1 cellular context compared by ENCODE assay signal in the genomic region with DNA sequence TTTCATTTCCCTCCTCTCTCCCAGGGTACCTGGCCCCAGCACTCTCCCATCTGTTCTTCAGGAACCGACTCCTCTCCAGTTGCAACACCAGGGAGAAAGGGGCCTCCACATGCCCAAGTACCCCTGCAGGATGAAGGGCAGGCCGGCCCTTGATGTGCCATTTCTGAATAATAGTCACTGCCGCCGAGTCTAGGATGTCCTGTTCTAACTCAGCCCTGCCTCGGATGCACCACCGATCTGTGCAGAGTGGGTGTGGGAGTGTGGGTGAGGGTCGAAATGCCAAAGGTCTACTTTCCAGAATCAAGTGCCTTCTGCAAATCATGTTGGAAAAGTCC.
TF ChIP-seq lines count a peak whose summit lies in the region.

No MANE protein-coding gene starts in this region.

TF ChIP-seq in HepG2, 621 proteins besides CTCF, POLR2A, EP300 and RAD21 (continued from another document):
- TF ChIP-seq, protein P1, sequence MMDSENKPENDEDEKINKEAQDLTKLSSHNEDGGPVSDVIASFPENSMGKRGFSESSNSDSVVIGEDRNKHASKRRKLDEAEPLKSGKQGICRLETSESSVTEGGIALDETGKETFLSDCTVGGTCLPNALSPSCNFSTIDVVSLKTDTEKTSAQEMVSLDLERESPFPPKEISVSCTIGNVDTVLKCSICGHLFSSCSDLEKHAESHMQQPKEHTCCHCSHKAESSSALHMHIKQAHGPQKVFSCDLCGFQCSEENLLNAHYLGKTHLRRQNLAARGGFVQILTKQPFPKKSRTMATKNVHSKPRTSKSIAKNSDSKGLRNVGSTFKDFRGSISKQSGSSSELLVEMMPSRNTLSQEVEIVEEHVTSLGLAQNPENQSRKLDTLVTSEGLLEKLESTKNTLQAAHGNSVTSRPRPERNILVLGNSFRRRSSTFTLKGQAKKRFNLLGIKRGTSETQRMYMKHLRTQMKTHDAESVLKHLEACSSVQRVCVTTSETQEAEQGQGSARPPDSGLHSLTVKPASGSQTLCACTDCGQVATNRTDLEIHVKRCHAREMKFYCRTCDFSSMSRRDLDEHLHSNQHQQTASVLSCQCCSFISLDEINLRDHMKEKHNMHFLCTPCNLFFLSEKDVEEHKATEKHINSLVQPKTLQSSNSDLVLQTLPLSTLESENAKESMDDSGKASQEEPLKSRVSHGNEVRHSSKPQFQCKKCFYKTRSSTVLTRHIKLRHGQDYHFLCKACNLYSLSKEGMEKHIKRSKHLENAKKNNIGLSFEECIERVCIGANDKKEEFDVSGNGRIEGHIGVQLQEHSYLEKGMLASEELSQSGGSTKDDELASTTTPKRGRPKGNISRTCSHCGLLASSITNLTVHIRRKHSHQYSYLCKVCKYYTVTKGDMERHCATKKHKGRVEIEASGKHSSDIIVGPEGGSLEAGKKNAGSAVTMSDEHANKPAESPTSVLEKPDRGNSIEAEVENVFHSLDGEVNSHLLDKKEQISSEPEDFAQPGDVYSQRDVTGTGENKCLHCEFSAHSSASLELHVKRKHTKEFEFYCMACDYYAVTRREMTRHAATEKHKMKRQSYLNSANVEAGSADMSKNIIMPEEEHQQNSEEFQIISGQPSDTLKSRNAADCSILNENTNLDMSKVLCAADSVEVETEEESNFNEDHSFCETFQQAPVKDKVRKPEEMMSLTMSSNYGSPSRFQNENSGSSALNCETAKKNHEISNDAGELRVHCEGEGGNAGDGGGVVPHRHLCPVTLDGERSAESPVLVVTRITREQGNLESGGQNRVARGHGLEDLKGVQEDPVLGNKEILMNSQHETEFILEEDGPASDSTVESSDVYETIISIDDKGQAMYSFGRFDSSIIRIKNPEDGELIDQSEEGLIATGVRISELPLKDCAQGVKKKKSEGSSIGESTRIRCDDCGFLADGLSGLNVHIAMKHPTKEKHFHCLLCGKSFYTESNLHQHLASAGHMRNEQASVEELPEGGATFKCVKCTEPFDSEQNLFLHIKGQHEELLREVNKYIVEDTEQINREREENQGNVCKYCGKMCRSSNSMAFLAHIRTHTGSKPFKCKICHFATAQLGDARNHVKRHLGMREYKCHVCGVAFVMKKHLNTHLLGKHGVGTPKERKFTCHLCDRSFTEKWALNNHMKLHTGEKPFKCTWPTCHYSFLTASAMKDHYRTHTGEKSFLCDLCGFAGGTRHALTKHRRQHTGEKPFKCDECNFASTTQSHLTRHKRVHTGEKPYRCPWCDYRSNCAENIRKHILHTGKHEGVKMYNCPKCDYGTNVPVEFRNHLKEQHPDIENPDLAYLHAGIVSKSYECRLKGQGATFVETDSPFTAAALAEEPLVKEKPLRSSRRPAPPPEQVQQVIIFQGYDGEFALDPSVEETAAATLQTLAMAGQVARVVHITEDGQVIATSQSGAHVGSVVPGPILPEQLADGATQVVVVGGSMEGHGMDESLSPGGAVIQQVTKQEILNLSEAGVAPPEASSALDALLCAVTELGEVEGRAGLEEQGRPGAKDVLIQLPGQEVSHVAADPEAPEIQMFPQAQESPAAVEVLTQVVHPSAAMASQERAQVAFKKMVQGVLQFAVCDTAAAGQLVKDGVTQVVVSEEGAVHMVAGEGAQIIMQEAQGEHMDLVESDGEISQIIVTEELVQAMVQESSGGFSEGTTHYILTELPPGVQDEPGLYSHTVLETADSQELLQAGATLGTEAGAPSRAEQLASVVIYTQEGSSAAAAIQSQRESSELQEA (CRISPR knock-in tag; IDR thresholded peaks at IDR 0.05; ENCODE audit: not compliant biosample characterization), result peak; percentile 48
- no peak for TF ChIP-seq REPIN1 (CRISPR knock-in tag; IDR thresholded peaks at IDR 0.05; ENCODE audit: borderline replicate concordance, low read depth)
- TF ChIP-seq, protein P2, sequence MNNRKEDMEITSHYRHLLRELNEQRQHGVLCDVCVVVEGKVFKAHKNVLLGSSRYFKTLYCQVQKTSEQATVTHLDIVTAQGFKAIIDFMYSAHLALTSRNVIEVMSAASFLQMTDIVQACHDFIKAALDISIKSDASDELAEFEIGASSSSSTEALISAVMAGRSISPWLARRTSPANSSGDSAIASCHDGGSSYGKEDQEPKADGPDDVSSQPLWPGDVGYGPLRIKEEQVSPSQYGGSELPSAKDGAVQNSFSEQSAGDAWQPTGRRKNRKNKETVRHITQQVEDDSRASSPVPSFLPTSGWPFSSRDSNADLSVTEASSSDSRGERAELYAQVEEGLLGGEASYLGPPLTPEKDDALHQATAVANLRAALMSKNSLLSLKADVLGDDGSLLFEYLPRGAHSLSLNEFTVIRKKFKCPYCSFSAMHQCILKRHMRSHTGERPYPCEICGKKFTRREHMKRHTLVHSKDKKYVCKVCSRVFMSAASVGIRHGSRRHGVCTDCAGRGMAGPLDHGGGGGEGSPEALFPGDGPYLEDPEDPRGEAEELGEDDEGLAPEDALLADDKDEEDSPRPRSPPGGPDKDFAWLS (CRISPR knock-in tag; IDR thresholded peaks at IDR 0.05; ENCODE audit: borderline replicate concordance), result no peak
- no peak for TF ChIP-seq BRD4 (CRISPR knock-in tag; IDR thresholded peaks at IDR 0.05)
- TF ChIP-seq PITX1 (CRISPR knock-in tag; IDR thresholded peaks at IDR 0.05), result 0 out of 2 replicates have a peak, but pooled peaks have one; percentile 27
- TF ChIP-seq, protein P3, sequence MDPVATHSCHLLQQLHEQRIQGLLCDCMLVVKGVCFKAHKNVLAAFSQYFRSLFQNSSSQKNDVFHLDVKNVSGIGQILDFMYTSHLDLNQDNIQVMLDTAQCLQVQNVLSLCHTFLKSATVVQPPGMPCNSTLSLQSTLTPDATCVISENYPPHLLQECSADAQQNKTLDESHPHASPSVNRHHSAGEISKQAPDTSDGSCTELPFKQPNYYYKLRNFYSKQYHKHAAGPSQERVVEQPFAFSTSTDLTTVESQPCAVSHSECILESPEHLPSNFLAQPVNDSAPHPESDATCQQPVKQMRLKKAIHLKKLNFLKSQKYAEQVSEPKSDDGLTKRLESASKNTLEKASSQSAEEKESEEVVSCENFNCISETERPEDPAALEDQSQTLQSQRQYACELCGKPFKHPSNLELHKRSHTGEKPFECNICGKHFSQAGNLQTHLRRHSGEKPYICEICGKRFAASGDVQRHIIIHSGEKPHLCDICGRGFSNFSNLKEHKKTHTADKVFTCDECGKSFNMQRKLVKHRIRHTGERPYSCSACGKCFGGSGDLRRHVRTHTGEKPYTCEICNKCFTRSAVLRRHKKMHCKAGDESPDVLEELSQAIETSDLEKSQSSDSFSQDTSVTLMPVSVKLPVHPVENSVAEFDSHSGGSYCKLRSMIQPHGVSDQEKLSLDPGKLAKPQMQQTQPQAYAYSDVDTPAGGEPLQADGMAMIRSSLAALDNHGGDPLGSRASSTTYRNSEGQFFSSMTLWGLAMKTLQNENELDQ (CRISPR knock-in tag; IDR thresholded peaks at IDR 0.05; ENCODE audit: borderline replicate concordance), result no peak
- TF ChIP-seq, protein P4, sequence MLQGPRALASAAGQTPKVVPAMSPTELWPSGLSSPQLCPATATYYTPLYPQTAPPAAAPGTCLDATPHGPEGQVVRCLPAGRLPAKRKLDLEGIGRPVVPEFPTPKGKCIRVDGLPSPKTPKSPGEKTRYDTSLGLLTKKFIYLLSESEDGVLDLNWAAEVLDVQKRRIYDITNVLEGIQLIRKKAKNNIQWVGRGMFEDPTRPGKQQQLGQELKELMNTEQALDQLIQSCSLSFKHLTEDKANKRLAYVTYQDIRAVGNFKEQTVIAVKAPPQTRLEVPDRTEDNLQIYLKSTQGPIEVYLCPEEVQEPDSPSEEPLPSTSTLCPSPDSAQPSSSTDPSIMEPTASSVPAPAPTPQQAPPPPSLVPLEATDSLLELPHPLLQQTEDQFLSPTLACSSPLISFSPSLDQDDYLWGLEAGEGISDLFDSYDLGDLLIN (CRISPR knock-in tag; IDR thresholded peaks at IDR 0.05; ENCODE audit: borderline replicate concordance), result no peak
- TF ChIP-seq ZNF781 (CRISPR knock-in tag; IDR thresholded peaks at IDR 0.05; ENCODE audit: borderline replicate concordance, not compliant biosample characterization), result peak; percentile 48
- 0 out of 2 replicates have a peak, but pooled peaks have one; percentile 19 for TF ChIP-seq ZMYM3 (CRISPR knock-in tag; IDR thresholded peaks at IDR 0.05)
- no peak for TF ChIP-seq ZC3H13 (CRISPR knock-in tag; IDR thresholded peaks at IDR 0.05)
- TF ChIP-seq BCL3 (CRISPR knock-in tag; IDR thresholded peaks at IDR 0.05), result peak; percentile 52; the same call in 1 of the 2 replicates
- TF ChIP-seq TP53 (CRISPR knock-in tag; conservative IDR thresholded peaks at IDR 0.05), result no peak
- TF ChIP-seq SOX6 (IDR thresholded peaks at IDR 0.05), result no peak
- no peak for TF ChIP-seq SOX6 (CRISPR knock-in tag; IDR thresholded peaks at IDR 0.05)
- no peak for TF ChIP-seq U2AF1 (optimal IDR thresholded peaks at IDR 0.05; ENCODE audit: low read depth, low read length)
- no peak for TF ChIP-seq ZKSCAN8 (CRISPR knock-in tag; IDR thresholded peaks at IDR 0.05; ENCODE audit: borderline replicate concordance)
- peak; percentile 8 for TF ChIP-seq ZNF687 (CRISPR knock-in tag; IDR thresholded peaks at IDR 0.05)
- TF ChIP-seq KAT2B (IDR thresholded peaks at IDR 0.05; ENCODE audit: borderline replicate concordance, low read depth, low read length), result no peak
- TF ChIP-seq NONO (IDR thresholded peaks at IDR 0.05), result no peak
- TF ChIP-seq NONO (CRISPR knock-in tag; conservative IDR thresholded peaks at IDR 0.05), result no peak
